Comparison of ENCODE assay signal across 15 cellular contexts in the genomic region with DNA sequence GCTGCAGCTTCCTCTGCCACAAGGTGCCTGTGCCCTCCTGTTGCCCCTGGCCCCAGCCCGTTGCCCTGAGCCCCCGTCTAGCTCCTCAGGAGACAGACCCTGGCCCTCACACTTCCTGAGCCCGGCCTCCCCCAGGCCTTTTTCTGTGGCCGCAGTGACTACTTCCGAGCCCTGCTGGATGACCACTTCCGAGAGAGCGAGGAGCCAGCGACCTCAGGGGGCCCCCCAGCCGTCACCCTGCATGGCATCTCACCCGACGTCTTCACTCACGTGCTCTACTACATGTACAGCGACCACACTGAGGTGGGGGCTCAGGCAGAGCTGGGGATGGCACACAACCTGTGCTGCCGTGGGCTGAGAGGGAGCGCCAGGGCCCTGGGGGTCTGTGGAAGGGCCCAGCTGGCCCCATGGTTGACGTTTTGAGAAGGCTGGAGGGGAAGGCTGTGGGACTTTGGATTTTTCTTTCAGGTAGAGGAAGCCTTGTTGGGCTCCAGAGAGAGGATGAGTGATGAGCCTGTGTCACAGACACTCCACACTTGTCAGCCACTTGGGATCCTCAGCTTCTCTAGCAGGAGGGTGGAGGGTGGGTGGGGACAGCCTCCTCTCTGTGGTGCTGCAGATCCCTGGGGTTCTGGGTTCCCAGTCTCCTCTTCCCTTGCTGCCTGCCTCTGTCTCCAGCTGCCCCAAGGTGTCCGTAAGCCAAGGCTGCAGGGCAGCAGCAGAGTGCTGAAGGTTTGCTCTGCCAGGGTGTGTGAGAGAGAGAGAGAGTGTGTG. TPM values are rescaled to one million over a fixed set of nuclear protein-coding genes. Genes with fewer than 3 reads are reported as not detected.
DNase-seq lines count a peak whose midpoint lies in the region; ATAC-seq and TF ChIP-seq lines count a peak whose summit lies in the region.
"Had no signal": no experiment of that assay in that cellular context is flagged by ENCODE, and none has a peak within 500 bp of the region (broad histone marks: within the 10 kb centered on the region; RNA-seq: fewer than 3 reads in every experiment).

No MANE protein-coding gene starts in this region.

- no peak overlapping the region for H3K4me3 Mint-ChIP-seq in activated T-cell treated with anti-CD3 and anti-CD28 coated beads, Interleukin-2, amount 50 U/mL, for 72 hours
- H3K4me3 Mint-ChIP-seq in activated B cell treated with CpG ODN at 0.5 μM for 24 hours, result no peak overlapping the region
- no peak overlapping the region for H3K4me3 Mint-ChIP-seq in stimulated activated effector memory CD8-positive, alpha-beta T cell treated with anti-CD3 and anti-CD28 coated beads, Interleukin-12 subunit alpha, Interleukin-12 subunit beta, amount 100 ng/mL, for 72 hours
- H3K4me3 Mint-ChIP-seq: stimulated activated naive CD8-positive, alpha-beta T cell treated with anti-CD3 and anti-CD28 coated beads, Interleukin-15, Interleukin-2, amounts not matched to agents 100 ng/mL and 50 ng/mL, for 24 hours had no signal

- peaks cover 31% of the 10 kb centered on the region for H3K4me1 Mint-ChIP-seq in activated T-cell treated with anti-CD3 and anti-CD28 coated beads, Interleukin-2, amount 50 U/mL, for 72 hours (ENCODE audit: low read depth)
- H3K4me1 Mint-ChIP-seq in activated B cell treated with CpG ODN at 0.5 μM for 24 hours, result peaks cover 32% of the 10 kb centered on the region
- peaks cover 39% of the 10 kb centered on the region for H3K4me1 Mint-ChIP-seq in stimulated activated effector memory CD8-positive, alpha-beta T cell treated with anti-CD3 and anti-CD28 coated beads, Interleukin-12 subunit alpha, Interleukin-12 subunit beta, amount 100 ng/mL, for 72 hours

- TF ChIP-seq CTCF in activated B cell treated with CpG ODN at 0.5 μM for 24 hours (IDR thresholded peaks at IDR 0.05) (no peak), mucosa of descending colon (IDR thresholded peaks at IDR 0.05) (no peak)

- CTCF ChIA-PET in activated B cell treated with CpG ODN at 0.5 μM for 24 hours (lab: Charles Lee), result no interaction called here

- peak; percentile 6 for DNase-seq in activated T-cell treated with anti-CD3 and anti-CD28 coated beads, Interleukin-2, amount 50 U/mL, for 1 hour
- no peak for DNase-seq in activated T-cell treated with anti-CD3 and anti-CD28 coated beads, Interleukin-2, amount 50 U/mL, for 72 hours
- DNase-seq in activated B cell treated with CpG ODN at 0.5 μM for 24 hours (peak; percentile 11), mucosa of descending colon (peak in 2 of 3 donors; percentile 22 to 40), NCI-H146 treated with DMSO at 0.1 percent for 48 hours (lab: John Stamatoyannopoulos, UW; ENCODE audit: unreplicated experiment) (no peak), COLO829 (ENCODE audit: low spot score) (no peak), activated gamma-delta T cell treated with Interleukin-2 at 50 U/mL for 16 hours (no peak)
- no peak for DNase-seq in stimulated activated effector memory CD8-positive, alpha-beta T cell treated with anti-CD3 and anti-CD28 coated beads, Interleukin-12 subunit alpha, Interleukin-12 subunit beta, amount 100 ng/mL, for 72 hours (ENCODE audit: low spot score in 2 of 2)
- DNase-seq: DND-41, NCI-H2107, NCI-H526 treated with DMSO at 0.1 percent for 48 hours had no signal

- H3K4me1 ChIP-seq in mucosa of descending colon (ENCODE audit: low read depth), result peaks cover 9% of the 10 kb centered on the region

- ATAC-seq in activated T-cell treated with anti-CD3 and anti-CD28 coated beads, Interleukin-2, amount 50 U/mL, for 72 hours (replicated peaks in 1 of 2), result no peak
- no peak for ATAC-seq in activated B cell treated with CpG ODN at 0.5 μM for 24 hours (ENCODE audit: low read depth)
- ATAC-seq in mucosa of descending colon, result no peak
- ATAC-seq in stimulated activated effector memory CD8-positive, alpha-beta T cell treated with anti-CD3 and anti-CD28 coated beads, Interleukin-12 subunit alpha, Interleukin-12 subunit beta, amount 100 ng/mL, for 72 hours, result no peak
- ATAC-seq: A549 had no signal

- intact Hi-C loops in activated B cell treated with CpG ODN at 0.5 μM for 24 hours (cut with micrococcal nuclease), result no loop called here
- intact Hi-C loops in mucosa of descending colon (cut with DNase I, micrococcal nuclease), result no loop called here

- no peaks in the 10 kb centered on the region for H3K36me3 ChIP-seq in mucosa of descending colon (ENCODE audit: low read depth)

- peaks cover 0 to 2% of the 10 kb centered on the region in 2 donors for H3K36me3 Mint-ChIP-seq in activated T-cell treated with anti-CD3 and anti-CD28 coated beads, Interleukin-2, amount 50 U/mL, for 72 hours (ENCODE audit: insufficient read depth in 2 of 2)
- peaks cover 34% of the 10 kb centered on the region for H3K36me3 Mint-ChIP-seq in activated B cell treated with CpG ODN at 0.5 μM for 24 hours (ENCODE audit: low read depth)
- H3K36me3 Mint-ChIP-seq in stimulated activated effector memory CD8-positive, alpha-beta T cell treated with anti-CD3 and anti-CD28 coated beads, Interleukin-12 subunit alpha, Interleukin-12 subunit beta, amount 100 ng/mL, for 72 hours, result peaks cover 12% of the 10 kb centered on the region

- H3K9me3 Mint-ChIP-seq in activated T-cell treated with anti-CD3 and anti-CD28 coated beads, Interleukin-2, amount 50 U/mL, for 72 hours, result no peaks in the 10 kb centered on the region
- H3K9me3 Mint-ChIP-seq in activated B cell treated with CpG ODN at 0.5 μM for 24 hours, result no peaks in the 10 kb centered on the region
- no peaks in the 10 kb centered on the region for H3K9me3 Mint-ChIP-seq in stimulated activated effector memory CD8-positive, alpha-beta T cell treated with anti-CD3 and anti-CD28 coated beads, Interleukin-12 subunit alpha, Interleukin-12 subunit beta, amount 100 ng/mL, for 72 hours
- H3K9me3 Mint-ChIP-seq: stimulated activated naive CD8-positive, alpha-beta T cell treated with anti-CD3 and anti-CD28 coated beads, Interleukin-15, Interleukin-2, amounts not matched to agents 100 ng/mL and 50 ng/mL, for 24 hours had no signal

- H3K4me3 ChIP-seq in mucosa of descending colon, result no peak overlapping the region
- H3K4me3 ChIP-seq: A549, esophagus muscularis mucosa, vagina had no signal

- no peak overlapping the region for H3K27ac Mint-ChIP-seq in activated T-cell treated with anti-CD3 and anti-CD28 coated beads, Interleukin-2, amount 50 U/mL, for 72 hours
- no peak overlapping the region for H3K27ac Mint-ChIP-seq in activated B cell treated with CpG ODN at 0.5 μM for 24 hours
- peak overlapping the region; percentile 30 for H3K27ac Mint-ChIP-seq in stimulated activated effector memory CD8-positive, alpha-beta T cell treated with anti-CD3 and anti-CD28 coated beads, Interleukin-12 subunit alpha, Interleukin-12 subunit beta, amount 100 ng/mL, for 72 hours
- H3K27ac Mint-ChIP-seq: stimulated activated naive CD8-positive, alpha-beta T cell treated with anti-CD3 and anti-CD28 coated beads, Interleukin-15, Interleukin-2, amounts not matched to agents 100 ng/mL and 50 ng/mL, for 24 hours had no signal

- no peaks in the 10 kb centered on the region for H3K27me3 Mint-ChIP-seq in activated T-cell treated with anti-CD3 and anti-CD28 coated beads, Interleukin-2, amount 50 U/mL, for 72 hours (ENCODE audit: low read depth)
- no peaks in the 10 kb centered on the region for H3K27me3 Mint-ChIP-seq in activated B cell treated with CpG ODN at 0.5 μM for 24 hours
- H3K27me3 Mint-ChIP-seq: stimulated activated naive CD8-positive, alpha-beta T cell treated with anti-CD3 and anti-CD28 coated beads, Interleukin-15, Interleukin-2, amounts not matched to agents 100 ng/mL and 50 ng/mL, for 24 hours had no signal

- no peaks in the 10 kb centered on the region for H3K9me3 ChIP-seq in mucosa of descending colon
- H3K9me3 ChIP-seq: A549, esophagus muscularis mucosa, vagina had no signal

- POLR2A ChIA-PET in activated B cell treated with CpG ODN at 0.5 μM for 24 hours (lab: Charles Lee), result no interaction called here

RNA-seq across cellular contexts. Expression of gene ABTB1, which starts 5.0 kb away (rescaled TPM):
- 10 to 100 TPM; 24.1 to 27.0 TPM for total RNA-seq in activated T-cell treated with anti-CD3 and anti-CD28 coated beads, Interleukin-2, amount 50 U/mL, for 72 hours
- total RNA-seq in activated B cell treated with CpG ODN at 0.5 μM for 24 hours (36.1 and 42.0 TPM in 2 replicates), mucosa of descending colon (10 to 100 TPM; 19.9 to 48.7 (median 33.7) TPM)

RNA-seq across cellular contexts. Expression of gene PODXL2, which starts 48.7 kb away (rescaled TPM):
- 1 to 10 TPM in 1 of 2 donors, under 1 TPM in 1; 0.14 to 1.4 TPM for total RNA-seq in activated T-cell treated with anti-CD3 and anti-CD28 coated beads, Interleukin-2, amount 50 U/mL, for 72 hours
- 3.3 and 3.7 TPM in 2 replicates for total RNA-seq in activated B cell treated with CpG ODN at 0.5 μM for 24 hours
- total RNA-seq in mucosa of descending colon, result 10 to 100 TPM in 2 of 3 donors, 1 to 10 TPM in 1; 5.4 to 18.5 (median 16.2) TPM

Comparison
In these comparisons a context has a peak if more than half of its experiments do, and no peak if none do; other contexts are left out.
1. DNase-seq: peak in activated T-cell treated with anti-CD3 and anti-CD28 coated beads, Interleukin-2, amount 50 U/mL, for 1 hour (single experiment), activated B cell treated with CpG ODN at 0.5 μM for 24 hours (single experiment) and mucosa of descending colon (2 of 3); none in activated T-cell treated with anti-CD3 and anti-CD28 coated beads, Interleukin-2, amount 50 U/mL, for 72 hours (0 of 2), stimulated activated effector memory CD8-positive, alpha-beta T cell treated with anti-CD3 and anti-CD28 coated beads, Interleukin-12 subunit alpha, Interleukin-12 subunit beta, amount 100 ng/mL, for 72 hours (0 of 2), NCI-H146 treated with DMSO at 0.1 percent for 48 hours (single experiment), COLO829 (single experiment) and activated gamma-delta T cell treated with Interleukin-2 at 50 U/mL for 16 hours (single experiment).